Comparison of ENCODE assay signal across 14 cellular contexts in genomic region chrX:41785685-41786084, GRCh38.
DNase-seq lines count a peak whose midpoint lies in the region; ATAC-seq and TF ChIP-seq lines count a peak whose summit lies in the region.
"Had no signal": no experiment of that assay in that cellular context is flagged by ENCODE, and none has a peak within 500 bp of the region (broad histone marks: within the 10 kb centered on the region; RNA-seq: fewer than 3 reads in every experiment).

No MANE protein-coding gene starts in this region.

- H3K9me2 ChIP-seq in PC-9 (ENCODE audit: insufficient read depth), result no peaks in the 10 kb centered on the region

- TF ChIP-seq CTCF in GM13976 (IDR thresholded peaks at IDR 0.05; ENCODE audit: borderline replicate concordance, control extremely low read depth, extremely low read depth, insufficient read depth, missing control alignments), result peak; percentile 1
- no peak for TF ChIP-seq CTCF in mammary epithelial cell (conservative IDR thresholded peaks at IDR 0.05 in 1 of 2, IDR thresholded peaks at IDR 0.05 in 1 of 2; ENCODE audit: extremely low read depth in 1 of 2, insufficient read depth in 1 of 2, low read depth in 1 of 2, low read length in 2 of 2)
- TF ChIP-seq CTCF in osteoblast (IDR thresholded peaks at IDR 0.05; ENCODE audit: extremely low read depth, low read depth, low read length), result no peak
- TF ChIP-seq CTCF in PC-9 (conservative IDR thresholded peaks at IDR 0.05), result no peak

- no peak overlapping the region for H3K4me3 ChIP-seq in MG63
- no peak overlapping the region for H3K4me3 ChIP-seq in mammary epithelial cell (replicated peaks in 1 of 3; ENCODE audit: insufficient read depth in 1 of 3, low read depth in 2 of 3, low read length in 3 of 3)
- H3K4me3 ChIP-seq in osteoblast (ENCODE audit: insufficient read depth, low read length), result no peak overlapping the region
- no peak overlapping the region for H3K4me3 ChIP-seq in PC-9
- H3K4me3 ChIP-seq: left ventricle myocardium inferior had no signal

- in situ Hi-C loops in GM13976 (cut with MboI; ENCODE audit: low sequenced_read_pairs, unreplicated experiment), result loop anchor here (25.0 kb wide), 3 partner anchors 1552 to 1977 kb away; no protein-coding TSS in a partner anchor
- in situ Hi-C loops in mammary epithelial cell (cut with MboI; ENCODE audit: low sequenced_read_pairs in 2 of 2), result loop anchor here (25.0 kb wide), 3 partner anchors 727 to 1777 kb away; no protein-coding TSS in a partner anchor

- no peak overlapping the region for H2AFZ ChIP-seq in mammary epithelial cell (ENCODE audit: low read depth, low read length)
- no peak overlapping the region for H2AFZ ChIP-seq in osteoblast (ENCODE audit: low read length)
- H2AFZ ChIP-seq in PC-9, result no peak overlapping the region

- no peak overlapping the region for H3K9ac ChIP-seq in mammary epithelial cell (ENCODE audit: insufficient read depth, low read length)

- no peaks in the 10 kb centered on the region for H3K9me3 ChIP-seq in MG63
- no peaks in the 10 kb centered on the region for H3K9me3 ChIP-seq in mammary epithelial cell (replicated peaks; ENCODE audit: insufficient read depth, low read length)
- H3K9me3 ChIP-seq in osteoblast (ENCODE audit: low read depth, low read length), result no peaks in the 10 kb centered on the region
- H3K9me3 ChIP-seq in PC-9 (ENCODE audit: insufficient read depth, low read depth), result no peaks in the 10 kb centered on the region
- H3K9me3 ChIP-seq: Caco-2, left ventricle myocardium inferior had no signal

- no peak for ATAC-seq in HG03025 (IDR thresholded peaks at IDR 0.05; ENCODE audit: low FRiP score, unreplicated experiment)
- no peak for ATAC-seq in GM21528 (IDR thresholded peaks at IDR 0.05; ENCODE audit: low FRiP score, unreplicated experiment)
- ATAC-seq: esophagus mucosa had no signal

- CTCF ChIA-PET in mammary epithelial cell (lab: Charles Lee; ENCODE audit: low non-redundant PET) (no interaction called here), PC-9 (lab: Charles Lee) (no interaction called here)

- dilution Hi-C loops in mammary epithelial cell (cut with HindIII; ENCODE audit: low sequenced_read_pairs), result no loop called here

- H3K79me2 ChIP-seq in mammary epithelial cell (ENCODE audit: insufficient read depth, low read length) (no peaks in the 10 kb centered on the region), osteoblast (ENCODE audit: insufficient read depth, low read length) (no peaks in the 10 kb centered on the region), PC-9 (ENCODE audit: low read depth) (no peaks in the 10 kb centered on the region)

- H3F3A ChIP-seq in PC-9 (ENCODE audit: insufficient read depth, low read depth), result no peaks in the 10 kb centered on the region

- intact Hi-C loops in mammary epithelial cell (cut with micrococcal nuclease) (loop anchor here (10.0 kb wide), 1 partner anchor 889 kb away; no protein-coding TSS in a partner anchor), PC-9 (cut with micrococcal nuclease; ENCODE audit: unreplicated experiment) (no loop called here)

- H3K27me3 ChIP-seq in MG63 (no peaks in the 10 kb centered on the region), mammary epithelial cell (ENCODE audit: insufficient read depth, low read length) (peaks cover 4% of the 10 kb centered on the region), osteoblast (ENCODE audit: insufficient read depth, low read length) (no peaks in the 10 kb centered on the region), PC-9 (ENCODE audit: insufficient read depth, low read depth) (no peaks in the 10 kb centered on the region)

- BruUV-seq in mammary epithelial cell (replicated peaks; lab: Mats Ljungman, UMichigan) (no TSS peak), PC-9 (replicated peaks; lab: Mats Ljungman, UMichigan) (no TSS peak)

- H3K4me2 ChIP-seq in mammary epithelial cell (ENCODE audit: insufficient read depth, low read depth, low read length), result no peak overlapping the region
- no peak overlapping the region for H3K4me2 ChIP-seq in osteoblast (ENCODE audit: insufficient read depth, low read length)
- H3K4me2 ChIP-seq in PC-9, result no peak overlapping the region

- POLR2A ChIA-PET in PC-9 (lab: Charles Lee; ENCODE audit: unreplicated experiment), result no interaction called here

- H3K4me1 ChIP-seq in mammary epithelial cell (ENCODE audit: insufficient read depth, low read length), result no peaks in the 10 kb centered on the region
- no peaks in the 10 kb centered on the region for H3K4me1 ChIP-seq in osteoblast (ENCODE audit: insufficient read depth, low read length)
- no peaks in the 10 kb centered on the region for H3K4me1 ChIP-seq in PC-9 (replicated peaks; ENCODE audit: insufficient read depth)
- H3K4me1 ChIP-seq: Caco-2, left ventricle myocardium inferior had no signal

- no peak overlapping the region for H3K27ac ChIP-seq in mammary epithelial cell (ENCODE audit: insufficient read depth, low read depth, low read length)
- no peak overlapping the region for H3K27ac ChIP-seq in osteoblast (ENCODE audit: low read depth, low read length)
- H3K27ac ChIP-seq in PC-9, result no peak overlapping the region
- H3K27ac ChIP-seq: left ventricle myocardium inferior had no signal

- H4K20me1 ChIP-seq in mammary epithelial cell (ENCODE audit: insufficient read depth, low read length), result no peaks in the 10 kb centered on the region
- peaks cover 2% of the 10 kb centered on the region for H4K20me1 ChIP-seq in osteoblast (ENCODE audit: insufficient read depth, low read length)
- no peaks in the 10 kb centered on the region for H4K20me1 ChIP-seq in PC-9 (ENCODE audit: insufficient read depth)

- H3K36me3 ChIP-seq in MG63 (no peaks in the 10 kb centered on the region), mammary epithelial cell (ENCODE audit: insufficient read depth, low read length) (no peaks in the 10 kb centered on the region), osteoblast (ENCODE audit: insufficient read depth, low read length) (no peaks in the 10 kb centered on the region), PC-9 (ENCODE audit: low read depth) (no peaks in the 10 kb centered on the region)
- H3K36me3 ChIP-seq: left ventricle myocardium inferior had no signal

- 80% methylated on average over 1 of the region's 2 CpGs for WGBS in mammary epithelial cell (ENCODE audit: low coverage, missing lambda C conversion rate)

- no peak for DNase-seq in GM13976 (ENCODE audit: low spot score)
- peak; percentile 60 for DNase-seq in MG63
- peak; percentile 33 for DNase-seq in mammary epithelial cell
- peak; percentile 10 for DNase-seq in osteoblast (ENCODE audit: insufficient read length, low spot score, missing footprints)
- no peak for DNase-seq in PC-9
- DNase-seq: activated CD4-positive, alpha-beta memory T cell treated with anti-CD3 and anti-CD28 coated beads for 36 hours; activated naive CD4-positive, alpha-beta T cell treated with anti-CD3 and anti-CD28 coated beads for 36 hours; Caco-2; left ventricle myocardium inferior; RPMI8226; small intestine had no signal

Comparison
In these comparisons a context has a peak if more than half of its experiments do, and no peak if none do; other contexts are left out.
1. DNase-seq: peak in MG63 (single experiment), mammary epithelial cell (single experiment) and osteoblast (single experiment); none in GM13976 (single experiment) and PC-9 (0 of 2).